8 cellular contexts compared by ENCODE assay signal in the genomic region with DNA sequence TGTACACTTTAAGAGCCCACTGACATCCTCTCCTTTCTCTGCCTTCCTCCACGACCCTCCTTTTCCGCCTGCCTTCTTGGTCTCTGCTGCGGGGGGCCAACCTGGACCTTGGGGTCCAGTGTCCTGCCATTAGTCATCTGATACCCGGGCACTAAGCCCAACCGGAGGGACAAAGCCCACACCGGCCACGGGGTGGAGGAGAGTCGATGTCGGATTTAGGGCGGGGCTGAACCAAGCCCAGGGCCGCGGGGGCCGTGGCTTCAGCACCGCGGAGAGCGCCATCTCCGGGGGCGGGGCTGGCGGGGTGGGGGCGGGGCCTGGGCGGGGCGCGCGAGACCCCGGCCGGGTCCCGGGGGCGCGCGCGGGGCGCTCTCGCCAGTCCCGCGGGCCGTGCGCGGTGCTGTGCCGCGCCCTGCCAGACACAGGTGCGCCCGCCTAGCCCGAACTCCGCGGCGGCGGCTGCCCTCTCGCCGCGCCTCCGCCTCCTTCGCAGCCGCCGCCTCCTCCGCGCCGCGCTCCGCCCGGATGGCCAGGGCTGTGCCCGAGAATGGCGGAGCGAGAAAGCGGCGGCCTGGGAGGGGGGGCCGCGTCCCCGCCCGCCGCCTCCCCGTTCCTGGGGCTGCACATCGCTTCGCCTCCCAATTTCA. TPM values are rescaled to one million over a fixed set of nuclear protein-coding genes. Genes with fewer than 3 reads are reported as not detected.
DNase-seq lines count a peak whose midpoint lies in the region; ATAC-seq, FAIRE-seq and TF ChIP-seq lines count a peak whose summit lies in the region.

A gene (plus strand): TSS at position 378 of the 647 bp plus-strand sequence. CDS start 170 bp downstream, at position 548.

- H4K20me1 ChIP-seq in smooth muscle cell (ENCODE audit: low read depth), result peaks cover 43% of the 10 kb centered on the region

- H3K4me2 ChIP-seq in smooth muscle cell, result peak within 1 kb of the TSS; percentile 90

- no peak within 1 kb of the TSS for H3K27ac ChIP-seq in CD4-positive, CD25-positive, alpha-beta regulatory T cell (ENCODE audit: insufficient read depth, low read length, poor library complexity, severe bottlenecking)
- no peak within 1 kb of the TSS for H3K27ac ChIP-seq in smooth muscle cell (ENCODE audit: low read depth)

- no peaks in the 10 kb centered on the region for H3K79me2 ChIP-seq in smooth muscle cell (ENCODE audit: low read depth)

- H3K9me3 ChIP-seq in CD4-positive, CD25-positive, alpha-beta regulatory T cell (ENCODE audit: control insufficient read depth in 2 of 2, low read length in 2 of 2), result no peaks in the 10 kb centered on the region
- H3K9me3 ChIP-seq in T-helper 17 cell (ENCODE audit: control insufficient read depth, low read length, poor library complexity, severe bottlenecking) (no peaks in the 10 kb centered on the region), iPS-18c (ENCODE audit: control insufficient read depth, insufficient read depth, low read length) (no peaks in the 10 kb centered on the region), smooth muscle cell (replicated peaks; ENCODE audit: low read depth) (no peaks in the 10 kb centered on the region)

- no peaks in the 10 kb centered on the region for H3F3A ChIP-seq in smooth muscle cell (ENCODE audit: low read depth)

- no peak within 1 kb of the TSS for H3K9ac ChIP-seq in smooth muscle cell (ENCODE audit: low read depth)

- peak within 1 kb of the TSS; percentile 73 to 84 (median 78) for H3K4me3 Mint-ChIP-seq in CD4-positive, CD25-positive, alpha-beta regulatory T cell
- H3K4me3 Mint-ChIP-seq in T-helper 17 cell, result peak within 1 kb of the TSS; percentile 65

- peaks cover 8% of the 10 kb centered on the region for H3K27me3 Mint-ChIP-seq in CD4-positive, CD25-positive, alpha-beta regulatory T cell
- no peaks in the 10 kb centered on the region for H3K27me3 Mint-ChIP-seq in T-helper 17 cell

- H3K4me1 ChIP-seq in CD4-positive, CD25-positive, alpha-beta regulatory T cell (ENCODE audit: control insufficient read depth, insufficient read depth, low read length, poor library complexity, severe bottlenecking), result peaks cover 10% of the 10 kb centered on the region
- no peaks in the 10 kb centered on the region for H3K4me1 ChIP-seq in smooth muscle cell (ENCODE audit: low read depth)

- no peaks in the 10 kb centered on the region for H3K27me3 ChIP-seq in CD4-positive, CD25-positive, alpha-beta regulatory T cell (ENCODE audit: control insufficient read depth, insufficient read depth, low read length)
- peaks cover 12% of the 10 kb centered on the region for H3K27me3 ChIP-seq in smooth muscle cell (ENCODE audit: low read depth)

- FAIRE-seq in H54 (lab: Jason Lieb, UNC), result no peak

- no peak within 1 kb of the TSS for H2AFZ ChIP-seq in smooth muscle cell (ENCODE audit: low read depth)

- H3K4me1 Mint-ChIP-seq in CD4-positive, CD25-positive, alpha-beta regulatory T cell, result peaks cover 0 to 13% (median 6%) of the 10 kb centered on the region in 4 donors
- H3K4me1 Mint-ChIP-seq in T-helper 17 cell, result peaks cover 11% of the 10 kb centered on the region

- TF ChIP-seq CTCF in astrocyte of the spinal cord (IDR thresholded peaks at IDR 0.05; ENCODE audit: low read depth, low read length) (no peak), smooth muscle cell (IDR thresholded peaks at IDR 0.05; ENCODE audit: borderline replicate concordance, insufficient read depth, poor library complexity, severe bottlenecking) (no peak)

- 3% methylated on average over 42 of the region's 73 CpGs for WGBS in smooth muscle cell (ENCODE audit: low lambda C conversion rate)

- DNase-seq in CD4-positive, CD25-positive, alpha-beta regulatory T cell, result peak; percentile 38 to 52 (median 46)
- peak; percentile 31 for DNase-seq in M059J (ENCODE audit: low read depth)
- DNase-seq in T-helper 17 cell, result peak; percentile 56 to 59 (median 57)
- DNase-seq in astrocyte of the spinal cord (ENCODE audit: low read depth, low spot score), result no peak
- DNase-seq in smooth muscle cell (lab: John Stamatoyannopoulos, UW; ENCODE audit: unreplicated experiment), result peak; percentile 13
- DNase-seq in H54 (ENCODE audit: insufficient read length, low spot score), result no peak

- no peak for TF ChIP-seq POLR2A in H54 (IDR thresholded peaks at IDR 0.05; ENCODE audit: low read depth, low read length)

- in situ Hi-C loops in astrocyte of the spinal cord (cut with HindIII; ENCODE audit: low sequenced_read_pairs), result no loop called here

- ATAC-seq in CD4-positive, CD25-positive, alpha-beta regulatory T cell (ENCODE audit: low read depth in 2 of 2), result peak; percentile 69 to 71
- ATAC-seq in GM21381 (IDR thresholded peaks at IDR 0.05; ENCODE audit: unreplicated experiment) (peak; percentile 73), T-helper 17 cell (peak; percentile 77)

- peak within 1 kb of the TSS; percentile 19 for H3K4me3 ChIP-seq in CD4-positive, CD25-positive, alpha-beta regulatory T cell (ENCODE audit: low read depth, low read length)
- H3K4me3 ChIP-seq in astrocyte of the spinal cord (ENCODE audit: low read depth, low read length) (peak within 1 kb of the TSS; percentile 23), iPS-18c (ENCODE audit: insufficient read depth, low read depth, low read length) (peak within 1 kb of the TSS; percentile 84), smooth muscle cell (peak within 1 kb of the TSS; percentile 50)

- peaks cover 13% of the 10 kb centered on the region for H3K36me3 Mint-ChIP-seq in CD4-positive, CD25-positive, alpha-beta regulatory T cell
- H3K36me3 Mint-ChIP-seq in T-helper 17 cell (ENCODE audit: low read depth), result peaks cover 10% of the 10 kb centered on the region

- no peak within 1 kb of the TSS for H3K27ac Mint-ChIP-seq in CD4-positive, CD25-positive, alpha-beta regulatory T cell
- H3K27ac Mint-ChIP-seq in T-helper 17 cell, result peak within 1 kb of the TSS; percentile 78

- H3K9me3 Mint-ChIP-seq in CD4-positive, CD25-positive, alpha-beta regulatory T cell, result peaks cover 0 to 5% (median 0%) of the 10 kb centered on the region in 7 donors

- peaks cover 19% of the 10 kb centered on the region for H3K36me3 ChIP-seq in CD4-positive, CD25-positive, alpha-beta regulatory T cell (ENCODE audit: control insufficient read depth, insufficient read depth, low read length)
- no peaks in the 10 kb centered on the region for H3K36me3 ChIP-seq in smooth muscle cell (ENCODE audit: low read depth)

RNA-seq across cellular contexts. Expression of the gene that starts here (rescaled TPM):
- 4.1 TPM for total RNA-seq in CD4-positive, CD25-positive, alpha-beta regulatory T cell
- polyA plus RNA-seq in CD4-positive, CD25-positive, alpha-beta regulatory T cell, result under 1 TPM in 1 of 4 donors, not detected in 3; 0.18 TPM
- total RNA-seq in M059J (2014; rRNA removed; shearing (Covaris generic)), result 6.6 and 11.7 TPM in 2 replicates
- 10 to 100 TPM in 1 of 2 donors, 1 to 10 TPM in 1; 7.6 to 10.2 TPM for total RNA-seq in T-helper 17 cell
- total RNA-seq in smooth muscle cell, result 3.9 and 8.1 TPM in 2 replicates
- polyA plus RNA-seq in smooth muscle cell, result 4.9 and 5.2 TPM in 2 replicates

Comparison
In these comparisons a context has a peak if more than half of its experiments do, and no peak if none do; other contexts are left out.
1. DNase-seq: peak in CD4-positive, CD25-positive, alpha-beta regulatory T cell (3 of 3), M059J (single experiment), T-helper 17 cell (3 of 3) and smooth muscle cell (single experiment); none in astrocyte of the spinal cord (single experiment) and H54 (single experiment).
2. H3K4me3 ChIP-seq: peak in every context shown above with its lines; median percentile 84 in iPS-18c; 50 in smooth muscle cell; 23 in astrocyte of the spinal cord; 19 in CD4-positive, CD25-positive, alpha-beta regulatory T cell.
3. Peak in every context shown above with its lines, with median percentiles within 50 percentile points of each other: ATAC-seq.